In genomic region chr2:220241423-220241822, GRCh38 we compare ENCODE assay signal across 22 cellular contexts.
"Had no signal": no experiment of that assay in that cellular context is flagged by ENCODE, and none has a peak within 500 bp of the region (broad histone marks: within the 10 kb centered on the region; RNA-seq: fewer than 3 reads in every experiment).

No MANE protein-coding gene starts in this region.

- H3K36me3 ChIP-seq: adrenal gland, ovary, prostate gland, right atrium auricular region, thyroid gland had no signal

- DNase-seq: activated CD8-positive, alpha-beta memory T cell treated with anti-CD3 and anti-CD28 coated beads, Interleukin-2, amount 50 U/mL, for 4 hours; activated T-cell treated with anti-CD3 and anti-CD28 coated beads, Interleukin-2, amount 50 U/mL, for 24 hours; adrenal gland; cerebellar nuclear complex; cortex of kidney; head of caudate nucleus; hypothalamus; left cardiac atrium; ovary; stimulated activated CD4-positive, alpha-beta T cell treated with anti-CD3 and anti-CD28 coated beads, Interleukin-4, amount 100 ng/mL, for 4 hours; substantia nigra; T1000; thyroid gland had no signal

- H3K27me3 ChIP-seq: adrenal gland, ovary, right atrium auricular region, thyroid gland had no signal

- H3K4me1 ChIP-seq: adrenal gland, prostate gland, right atrium auricular region had no signal

- ATAC-seq: activated naive CD4-positive, alpha-beta T cell treated with anti-CD3 and anti-CD28 coated beads, Interleukin-2, amount 50 U/mL, for 72 hours; activated T-helper 17 cell treated with anti-CD3 and anti-CD28 coated beads, Interleukin-2, amount 50 U/mL, for 72 hours; left cardiac atrium; natural killer cell treated with Interleukin-12 subunit alpha and Interleukin-12 subunit beta and Interleukin-15 and Interleukin-18, amount 100 ng/mL, for 72 hours; WTC11 had no signal

- H3K4me3 ChIP-seq: adrenal gland, ovary, prostate gland, right atrium auricular region, thyroid gland had no signal

- H3K27ac ChIP-seq: adrenal gland, epithelial cell of prostate, ovary, prostate gland, right atrium auricular region had no signal

- H3K9me3 ChIP-seq: adrenal gland, ovary, prostate gland, right atrium auricular region, thyroid gland had no signal

- FAIRE-seq: frontal cortex, islet of Langerhans had no signal
